In genomic region chr15:63043391-63044076, GRCh38 we compare ENCODE assay signal across 8 cellular contexts. TPM values are rescaled to one million over a fixed set of nuclear protein-coding genes. Genes with fewer than 3 reads are reported as not detected.
DNase-seq lines count a peak whose midpoint lies in the region; ATAC-seq, FAIRE-seq and TF ChIP-seq lines count a peak whose summit lies in the region.

No MANE protein-coding gene starts in this region.

- H3K4me2 ChIP-seq in GM12878 (ENCODE audit: control insufficient read depth, insufficient read depth) (no peak overlapping the region), keratinocyte (ENCODE audit: control insufficient read depth, extremely low read depth, insufficient read depth, low read depth, low read length) (peak overlapping the region; percentile 84)

- in situ Hi-C loops in GM12878 (cut with MboI), result no loop called here

- H3K9me1 ChIP-seq in keratinocyte (ENCODE audit: control insufficient read depth, extremely low read depth, insufficient read depth, low read length), result no peaks in the 10 kb centered on the region

- peak overlapping the region; percentile 88 for H3K4me3 ChIP-seq in BE2C (ENCODE audit: low read depth, low read length)
- H3K4me3 ChIP-seq in MG63, result peak overlapping the region; percentile 53
- no peak overlapping the region for H3K4me3 ChIP-seq in GM12878
- H3K4me3 ChIP-seq in keratinocyte (ENCODE audit: control insufficient read depth in 2 of 3, extremely low read depth in 1 of 3, insufficient read depth in 2 of 3, low read depth in 1 of 3, low read length in 3 of 3), result peak overlapping the region; percentile 74 to 87 (median 84)

- intact Hi-C loops in GM12878 (cut with micrococcal nuclease; ENCODE audit: unreplicated experiment), result no loop called here

- RAD21 ChIA-PET in GM12878 (lab: Charles Lee; ENCODE audit: unreplicated experiment), result no interaction called here

- POLR2A ChIA-PET in GM12878 (lab: Charles Lee), result no interaction called here

- no peak overlapping the region for H3K27ac Mint-ChIP-seq in stimulated activated naive B cell treated with anti-CD40 and anti-IgM and Interleukin-4, amounts not matched to agents 10 μg/mL and 1 μg/mL and 100 μg/mL, for 72 hours

- H3K36me3 Mint-ChIP-seq in stimulated activated naive B cell treated with anti-CD40 and anti-IgM and Interleukin-4, amounts not matched to agents 10 μg/mL and 1 μg/mL and 100 μg/mL, for 72 hours, result no peaks in the 10 kb centered on the region

- H3K9me3 ChIP-seq in BE2C, result no peaks in the 10 kb centered on the region
- H3K9me3 ChIP-seq in MG63, result no peaks in the 10 kb centered on the region
- no peaks in the 10 kb centered on the region for H3K9me3 ChIP-seq in GM12878 (replicated peaks; ENCODE audit: control insufficient read depth, insufficient read depth, low read length)
- H3K9me3 ChIP-seq in keratinocyte (ENCODE audit: control insufficient read depth, low read depth, low read length), result peaks cover 3% of the 10 kb centered on the region

- no peak for TF ChIP-seq RAD21 in GM12878 (IDR thresholded peaks at IDR 0.05; ENCODE audit: insufficient read depth, low read depth, low read length)

- H2AFZ ChIP-seq in GM12878 (ENCODE audit: control insufficient read depth, low read depth, low read length) (no peak overlapping the region), keratinocyte (ENCODE audit: control insufficient read depth, low read length) (peak overlapping the region; percentile 4)

- TF ChIP-seq CTCF in BE2C (IDR thresholded peaks at IDR 0.05; ENCODE audit: low read depth, low read length) (no peak), GM12878 (IDR thresholded peaks at IDR 0.05 in 2 of 3, conservative IDR thresholded peaks at IDR 0.05 in 1 of 3; ENCODE audit: control insufficient read depth in 2 of 3, extremely low read depth in 1 of 3, insufficient read depth in 1 of 3, low read depth in 3 of 3, low read length in 3 of 3) (no peak), keratinocyte (optimal IDR thresholded peaks at IDR 0.05 in 1 of 3, IDR thresholded peaks at IDR 0.05 in 1 of 3, conservative IDR thresholded peaks at IDR 0.05 in 1 of 3; ENCODE audit: extremely low read depth in 1 of 3, insufficient read depth in 2 of 3, low read length in 3 of 3) (no peak)

- H3K9me3 Mint-ChIP-seq in stimulated activated naive B cell treated with anti-CD40 and anti-IgM and Interleukin-4, amounts not matched to agents 10 μg/mL and 1 μg/mL and 100 μg/mL, for 72 hours, result no peaks in the 10 kb centered on the region

- H3K9ac ChIP-seq in GM12878 (ENCODE audit: control insufficient read depth, insufficient read depth, low read length) (no peak overlapping the region), keratinocyte (ENCODE audit: control insufficient read depth, extremely low read depth, insufficient read depth, low read length) (peak overlapping the region; percentile 63)

- BruUV-seq in GM12878 (replicated peaks; lab: Mats Ljungman, UMichigan), result no TSS peak

- no peaks in the 10 kb centered on the region for H3K27me3 ChIP-seq in BE2C
- no peaks in the 10 kb centered on the region for H3K27me3 ChIP-seq in MG63
- H3K27me3 ChIP-seq in GM12878 (replicated peaks in 1 of 2; ENCODE audit: control insufficient read depth in 2 of 2, insufficient read depth in 2 of 2, low read length in 1 of 2), result peaks cover 15 to 34% of the 10 kb centered on the region in 2 experiments
- H3K27me3 ChIP-seq in keratinocyte (ENCODE audit: control insufficient read depth, extremely low read depth, insufficient read depth, low read length), result no peaks in the 10 kb centered on the region

- SMC1A ChIA-PET in GM12878 (lab: Charles Lee; ENCODE audit: uncharacterized antibody, unreplicated experiment), result no interaction called here

- no peak for ATAC-seq in GM12878
- ATAC-seq in stimulated activated naive B cell treated with anti-CD40 and anti-IgM and Interleukin-4, amounts not matched to agents 10 μg/mL and 1 μg/mL and 100 μg/mL, for 72 hours (replicated peaks), result peak; percentile 30 to 39

- H3K79me2 ChIP-seq in GM12878 (ENCODE audit: control insufficient read depth, insufficient read depth, low read length) (no peaks in the 10 kb centered on the region), keratinocyte (ENCODE audit: control insufficient read depth, insufficient read depth, low read length) (peaks cover 27% of the 10 kb centered on the region)

- H3K27ac ChIP-seq in GM12878 (ENCODE audit: control insufficient read depth, insufficient read depth) (no peak overlapping the region), keratinocyte (ENCODE audit: control insufficient read depth, insufficient read depth, low read length) (peak overlapping the region; percentile 50)

- TF ChIP-seq POLR2A in GM12878 (IDR thresholded peaks at IDR 0.05; ENCODE audit: low read depth, low read length), result no peak

- CTCF ChIA-PET in GM12878 (lab: Yijun Ruan, JAX), result no interaction called here

- dilution Hi-C loops in keratinocyte (cut with MboI; ENCODE audit: extremely low pct_ligation_motif_present, low sequenced_read_pairs), result loop anchor here (25.0 kb wide), 1 partner anchor 281 kb away; no protein-coding TSS in a partner anchor

- H3K4me3 Mint-ChIP-seq in stimulated activated naive B cell treated with anti-CD40 and anti-IgM and Interleukin-4, amounts not matched to agents 10 μg/mL and 1 μg/mL and 100 μg/mL, for 72 hours, result peak overlapping the region; percentile 83 to 85

- WGBS in GM12878 (ENCODE audit: insufficient coverage, insufficient replicate concordance, low lambda C conversion rate, missing lambda C conversion rate), result 2% methylated on average over 52 of the region's 54 CpGs

- H3K4me1 Mint-ChIP-seq in stimulated activated naive B cell treated with anti-CD40 and anti-IgM and Interleukin-4, amounts not matched to agents 10 μg/mL and 1 μg/mL and 100 μg/mL, for 72 hours, result peaks cover 11 to 31% of the 10 kb centered on the region in 2 donors

- H3K36me3 ChIP-seq in BE2C (peaks cover 7% of the 10 kb centered on the region; the same call in 1 of the 2 replicates), MG63 (peaks cover 3% of the 10 kb centered on the region; the same call in 1 of the 2 replicates), GM12878 (ENCODE audit: control insufficient read depth in 2 of 2, insufficient read depth in 2 of 2, low read length in 1 of 2) (no peaks in the 10 kb centered on the region), keratinocyte (ENCODE audit: control insufficient read depth in 2 of 2, extremely low read depth in 1 of 2, insufficient read depth in 2 of 2, low read length in 2 of 2) (peaks cover 0 to 5% of the 10 kb centered on the region in 2 experiments)

- DNase-seq in BE2C (no peak), MG63 (peak; percentile 43), GM12878 (ENCODE audit: low read depth, low spot score) (no peak), keratinocyte (ENCODE audit: low read depth, low spot score) (no peak), NCI-H345 (lab: John Stamatoyannopoulos, UW) (no peak), cerebellar nuclear complex (lab: John Stamatoyannopoulos, UW) (no peak), globus pallidus (ENCODE audit: low spot score) (no peak)
- DNase-seq in stimulated activated naive B cell treated with anti-CD40 and anti-IgM and Interleukin-4, amounts not matched to agents 10 μg/mL and 1 μg/mL and 100 μg/mL, for 72 hours, result peak; percentile 17

- no peak for FAIRE-seq in GM12878 (lab: Jason Lieb, UNC)
- no peak for FAIRE-seq in keratinocyte (lab: Jason Lieb, UNC)

- H3K27me3 Mint-ChIP-seq in stimulated activated naive B cell treated with anti-CD40 and anti-IgM and Interleukin-4, amounts not matched to agents 10 μg/mL and 1 μg/mL and 100 μg/mL, for 72 hours, result peaks cover 54 to 80% of the 10 kb centered on the region in 2 donors

- TF ChIP-seq EP300 in GM12878 (IDR thresholded peaks at IDR 0.05; ENCODE audit: borderline replicate concordance in 1 of 2, control insufficient read depth in 1 of 2, low read depth in 2 of 2, low read length in 2 of 2), result no peak

- H3K4me1 ChIP-seq in BE2C, result peaks cover 14% of the 10 kb centered on the region
- no peaks in the 10 kb centered on the region for H3K4me1 ChIP-seq in GM12878 (ENCODE audit: control insufficient read depth, insufficient read depth, low read length)
- peaks cover 70% of the 10 kb centered on the region for H3K4me1 ChIP-seq in keratinocyte (ENCODE audit: control insufficient read depth, extremely low read depth, insufficient read depth, low read length)

- H4K20me1 ChIP-seq in GM12878 (ENCODE audit: control insufficient read depth, insufficient read depth) (no peaks in the 10 kb centered on the region), keratinocyte (ENCODE audit: control insufficient read depth, extremely low read depth, insufficient read depth, low read length) (no peaks in the 10 kb centered on the region)

TF ChIP-seq in GM12878, 131 proteins besides CTCF, POLR2A, EP300 and RAD21 (continues in another document):
- no peak for TF ChIP-seq MEF2A (IDR thresholded peaks at IDR 0.05; ENCODE audit: insufficient read depth, low read depth, low read length)
- peak; percentile 96 for TF ChIP-seq SUZ12 (IDR thresholded peaks at IDR 0.05; ENCODE audit: unreplicated experiment)

RNA-seq across cellular contexts. Expression of gene TPM1, which starts 1.0 kb away (rescaled TPM):
- polyA plus RNA-seq in BE2C (2012; ENCODE audit: insufficient read depth, insufficient read length, low read depth), result 148 TPM
- 441 and 711 TPM in 2 replicates for total RNA-seq in MG63 (2014; rRNA removed; shearing (Covaris generic); ENCODE audit: low replicate concordance)
- total RNA-seq in GM12878 (2013; cell fraction: nucleolus; rRNA removed), result 22.9 and 27.2 TPM in 2 replicates
- total RNA-seq in GM12878 (2014; rRNA removed) (0.96 and 1.7 TPM in 2 replicates), GM12878 (2014; rRNA removed; fragmentation: Illumina TruSeq; extraction: Trizol) (2.4 and 2.5 TPM in 2 replicates), GM12878 (2021) (2.2 and 2.3 TPM in 2 replicates)
- polyA plus RNA-seq in GM12878 (2011; ENCODE audit: low read depth), result 1.2 TPM
- polyA plus RNA-seq in GM12878 (2011; rRNA removed) (9.7 and 10.0 TPM in 2 replicates), GM12878 (2014; fragmentation: Illumina TruSeq; extraction: Trizol) (2.7 and 3.9 TPM in 2 replicates), GM12878 (2014; fragmentation: Nextera tagmentation; extraction: Ambion mirVana) (under 1 TPM; 0.43 to 0.88 TPM), GM12878 (2014; rRNA removed) (2.3 and 2.5 TPM in 2 replicates), GM12878 (2016; fragmentation: Nextera tagmentation; extraction: Ambion mirVana) (1 to 10 TPM; 4.1 to 6.3 TPM), keratinocyte (348 to 381 TPM (median 370 TPM) in 3 replicates)
- polyA plus RNA-seq in GM12878 (2011; cell fraction: cytosol; rRNA removed), result 4.8 and 5.5 TPM in 2 replicates
- polyA plus RNA-seq in GM12878 (2011; cell fraction: nucleus; rRNA removed), result 10.0 and 11.6 TPM in 2 replicates
- 1.6 and 1.7 TPM in 2 replicates for polyA plus RNA-seq in GM12878 (2012)
- polyA minus RNA-seq in GM12878 (2011; rRNA and poly(A)+ RNA removed), result 6.4 and 7.5 TPM in 2 replicates
- polyA minus RNA-seq in GM12878 (2011; cell fraction: cytosol; rRNA and poly(A)+ RNA removed), result 2.0 and 5.9 TPM in 2 replicates
- polyA minus RNA-seq in GM12878 (2011; cell fraction: nucleus; rRNA and poly(A)+ RNA removed), result 4.8 and 10.6 TPM in 2 replicates
- polyA plus RNA-seq in keratinocyte (2011; ENCODE audit: low read depth), result 470 TPM
- polyA plus RNA-seq in keratinocyte (2011; cell fraction: cytosol; rRNA removed), result 448 and 582 TPM in 2 replicates
- polyA plus RNA-seq in keratinocyte (2011; cell fraction: nucleus; rRNA removed), result 562 and 605 TPM in 2 replicates
- polyA plus RNA-seq in keratinocyte (2012; ENCODE audit: low replicate concordance), result 162 and 249 TPM in 2 replicates
- 94.6 to 233 TPM (median 200 TPM) in 3 replicates for polyA minus RNA-seq in keratinocyte
- polyA minus RNA-seq in keratinocyte (2011; cell fraction: cytosol; rRNA and poly(A)+ RNA removed), result 239 TPM
- 234 and 444 TPM in 2 replicates for polyA minus RNA-seq in keratinocyte (2011; cell fraction: nucleus; rRNA and poly(A)+ RNA removed)

Comparison
In these comparisons a context has a peak if more than half of its experiments do, and no peak if none do; other contexts are left out.
1. DNase-seq: peak in MG63 (single experiment) and stimulated activated naive B cell treated with anti-CD40 and anti-IgM and Interleukin-4, amounts not matched to agents 10 μg/mL and 1 μg/mL and 100 μg/mL, for 72 hours (single experiment); none in BE2C (single experiment), GM12878 (single experiment), keratinocyte (single experiment), NCI-H345 (single experiment), cerebellar nuclear complex (0 of 2) and globus pallidus (single experiment).
2. RNA of gene TPM1, which starts 1.0 kb away (total RNA-seq): 441 to 711 TPM in MG63; 0.96 to 27.2 TPM in GM12878; every median in the first group is over 10 times any median in the second.